ENCODE assay signal across 19 cellular contexts in genomic region chr18:28127763-28128737, GRCh38. TPM values are rescaled to one million over a fixed set of nuclear protein-coding genes. Genes with fewer than 3 reads are reported as not detected.
A peak's percentile ranks its signal among the peaks of the same experiment; 100 is the strongest.
DNase-seq lines count a peak whose midpoint lies in the region; ATAC-seq and TF ChIP-seq lines count a peak whose summit lies in the region.
"Had no signal": no experiment of that assay in that cellular context is flagged by ENCODE, and none has a peak within 500 bp of the region (broad histone marks: within the 10 kb centered on the region; RNA-seq: fewer than 3 reads in every experiment).

No MANE protein-coding gene starts in this region.

- DNase-seq in Right ventricle myocardium inferior (ENCODE audit: missing footprints) (no peak), cardiac septum (ENCODE audit: low spot score) (no peak), astrocyte of the hippocampus (ENCODE audit: low read depth, low spot score) (peak; percentile 46), right atrium auricular region (ENCODE audit: low spot score) (no peak), NAMALWA (ENCODE audit: low spot score) (no peak), T1000 (lab: John Stamatoyannopoulos, UW) (no peak)
- DNase-seq: activated CD4-positive, alpha-beta T cell treated with anti-CD3 and anti-CD28 coated beads for 4 hours; activated naive CD4-positive, alpha-beta T cell treated with anti-CD3 and anti-CD28 coated beads, Interleukin-2, amount 10 ng/mL, durations not matched to agents 7 days and 5 days; activated T-cell treated with anti-CD3 and anti-CD28 coated beads for 4 hours; caudate nucleus; CD4-positive, alpha-beta memory T cell; GF-D8; naive thymus-derived CD8-positive, alpha-beta T cell; NCI-H1105; NCI-H2171 treated with DMSO at 0.1 percent for 48 hours; psoas muscle had no signal

- H3K4me1 ChIP-seq in right atrium auricular region: peaks cover 0 to 63% of the 10 kb centered on the region in 2 donors
- H3K4me1 ChIP-seq: psoas muscle had no signal

- H3K36me3 ChIP-seq in right atrium auricular region: no peaks in the 10 kb centered on the region

- intact Hi-C loops in Right ventricle myocardium inferior (cut with DNase I): no loop called here
- intact Hi-C loops in cardiac septum (cut with DNase I): loop anchor here (5.0 kb wide), 2 partner anchors 34 to 49 kb away; partner anchors contain the start of gene CDH2

- no peaks in the 10 kb centered on the region for H3K27me3 ChIP-seq in right atrium auricular region

- TF ChIP-seq CTCF in right atrium auricular region (IDR thresholded peaks at IDR 0.05): no peak

- H3K9me3 ChIP-seq in right atrium auricular region: no peaks in the 10 kb centered on the region
- H3K9me3 ChIP-seq: psoas muscle had no signal

- ATAC-seq in Right ventricle myocardium inferior (peak; percentile 27), HG02623 (IDR thresholded peaks at IDR 0.05; ENCODE audit: unreplicated experiment) (no peak), HG02759 (IDR thresholded peaks at IDR 0.05; ENCODE audit: unreplicated experiment) (no peak)
- ATAC-seq: naive thymus-derived CD8-positive, alpha-beta T cell; psoas muscle had no signal

- H3K4me3 ChIP-seq in right atrium auricular region: no peak overlapping the region
- H3K4me3 ChIP-seq: psoas muscle had no signal

- H3K27ac ChIP-seq in right atrium auricular region: peak overlapping the region; percentile 63 to 85
- H3K27ac ChIP-seq: epithelial cell of prostate, psoas muscle had no signal

RNA-seq across cellular contexts. Expression of gene CDH2, which starts 48.9 kb away (rescaled TPM):
- 293 TPM for total RNA-seq in Right ventricle myocardium inferior
- total RNA-seq in cardiac septum: 367 TPM
- total RNA-seq in right atrium auricular region: 100 to 1,000 TPM; 205 to 269 TPM
- total RNA-seq: CD4-positive, alpha-beta memory T cell; naive thymus-derived CD8-positive, alpha-beta T cell had no signal
